In the genomic region with DNA sequence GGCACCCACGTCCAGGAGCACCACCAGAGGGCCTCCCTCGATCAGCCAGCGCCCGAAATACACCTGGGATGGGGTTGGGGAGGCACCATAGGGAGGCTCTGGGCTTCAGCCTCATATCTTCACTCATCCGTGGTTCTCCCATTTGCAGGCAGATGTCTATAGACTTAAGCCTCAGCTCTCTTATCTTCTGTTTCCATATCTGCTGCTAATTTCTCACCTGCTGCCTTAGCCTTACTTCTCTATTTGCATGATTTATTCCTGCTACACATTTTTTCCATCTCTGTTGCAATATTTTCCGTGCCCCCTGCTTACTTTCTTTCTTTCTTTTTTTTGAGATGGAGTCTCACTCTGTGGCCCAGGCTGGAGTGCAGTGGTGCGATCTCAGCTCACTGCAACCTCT, we compare ENCODE assay signal across 1 cellular context.
TF ChIP-seq lines count a peak whose summit lies in the region.

No MANE protein-coding gene starts in this region.

TF ChIP-seq in K562, 482 proteins besides CTCF, POLR2A, EP300 and RAD21:
- TF ChIP-seq ZNF57 (CRISPR knock-in tag; IDR thresholded peaks at IDR 0.05) (no peak), RBFOX2 (IDR thresholded peaks at IDR 0.05; ENCODE audit: low read depth, low read length) (peak; percentile 25; the same call in 1 of the 2 replicates)
